Comparison of ENCODE assay signal across 1 cellular context in the genomic region with DNA sequence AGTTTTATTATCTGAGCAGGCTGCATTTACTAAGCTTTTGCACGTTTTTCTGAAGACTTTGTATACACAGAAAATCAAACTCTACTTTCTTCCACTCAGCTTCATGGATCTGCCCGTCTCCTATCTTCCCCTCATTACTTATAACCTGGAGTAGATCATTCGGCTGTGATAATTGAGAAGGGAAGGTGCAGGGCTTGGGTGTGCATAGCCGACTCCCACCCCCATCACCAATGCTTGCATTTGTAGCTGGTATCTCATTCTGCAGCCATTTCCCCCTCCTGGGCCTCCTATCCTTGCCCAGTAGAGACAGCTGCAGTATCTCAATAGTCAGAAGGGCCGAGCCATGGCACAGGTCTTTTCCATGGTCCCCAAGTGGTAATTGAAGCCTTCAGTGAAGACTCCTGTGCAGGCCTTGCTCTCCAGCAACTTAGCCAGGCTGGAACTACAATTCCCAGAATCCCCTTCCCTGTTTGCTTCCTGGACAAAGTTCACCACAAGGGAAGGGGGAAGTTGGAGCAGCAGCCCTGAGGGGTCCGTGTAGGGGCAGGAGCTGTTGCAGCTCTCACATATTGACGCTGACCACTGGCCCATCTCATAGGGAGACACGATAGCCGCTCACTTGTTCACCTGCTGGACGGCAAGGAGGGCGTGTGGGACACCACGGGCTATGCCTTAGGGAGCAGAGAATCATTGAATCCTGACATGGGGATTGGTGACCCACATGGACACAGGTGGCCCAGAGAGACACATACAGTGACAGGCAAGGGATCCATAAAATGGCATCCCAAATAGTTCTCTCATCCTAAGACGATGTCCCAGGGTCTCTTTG.
A peak's percentile ranks its signal among the peaks of the same experiment; 100 is the strongest.
TF ChIP-seq lines count a peak whose summit lies in the region.

No MANE protein-coding gene starts in this region.

TF ChIP-seq in K562, 482 proteins besides CTCF, POLR2A, EP300 and RAD21 (continued from another document and continues in another):
- TF ChIP-seq ZNF57 (CRISPR knock-in tag; IDR thresholded peaks at IDR 0.05) (0 out of 2 replicates have a peak, but pooled peaks have one; percentile 38), ZFX (CRISPR knock-in tag; IDR thresholded peaks at IDR 0.05) (peak; percentile 58; the same call in 1 of the 2 replicates), ESRRA (IDR thresholded peaks at IDR 0.05; ENCODE audit: borderline replicate concordance, low read depth) (peak; percentile 59; the same call in 1 of the 2 replicates), ZNF584 (CRISPR knock-in tag; IDR thresholded peaks at IDR 0.05; ENCODE audit: low read depth) (no peak), ASH1L (IDR thresholded peaks at IDR 0.05; ENCODE audit: borderline replicate concordance, low read depth, partially characterized antibody) (peak; percentile 23), YY1 (IDR thresholded peaks at IDR 0.05; ENCODE audit: borderline replicate concordance in 1 of 3, control insufficient read depth in 1 of 3, extremely low read depth in 1 of 3, insufficient read depth in 3 of 3, insufficient read length in 1 of 3, insufficient replicate concordance in 2 of 3, low read depth in 1 of 3, low read length in 2 of 3) (peak in 1 of 3 experiments; percentile 54), RAD51 (IDR thresholded peaks at IDR 0.05; ENCODE audit: borderline replicate concordance, low read depth) (no peak), TRIM28 (IDR thresholded peaks at IDR 0.05) (no peak), SETDB1 (IDR thresholded peaks at IDR 0.05; ENCODE audit: low read length) (no peak), PHTF2 (CRISPR knock-in tag; IDR thresholded peaks at IDR 0.05) (no peak), RFX5 (IDR thresholded peaks at IDR 0.05; ENCODE audit: low read depth, low read length) (no peak), SIRT6 (IDR thresholded peaks at IDR 0.05; ENCODE audit: low read depth, low read length) (no peak), MTA1 (IDR thresholded peaks at IDR 0.05; ENCODE audit: borderline replicate concordance) (no peak), PTRF (tag; IDR thresholded peaks at IDR 0.05) (no peak), ZNF24 (IDR thresholded peaks at IDR 0.05) (peak; percentile 34; the same call in 1 of the 2 replicates), GATAD2B (IDR thresholded peaks at IDR 0.05; ENCODE audit: borderline replicate concordance) (no peak), HNRNPH1 (optimal IDR thresholded peaks at IDR 0.05; ENCODE audit: low read depth, low read length) (no peak), EP400 (IDR thresholded peaks at IDR 0.05) (no peak), GTF2E2 (tag; IDR thresholded peaks at IDR 0.05) (no peak), MCM7 (IDR thresholded peaks at IDR 0.05) (no peak), PHB (CRISPR knock-in tag; IDR thresholded peaks at IDR 0.05) (no peak), CXXC5 (CRISPR knock-in tag; IDR thresholded peaks at IDR 0.05) (peak; percentile 47), KDM2B (CRISPR knock-in tag; IDR thresholded peaks at IDR 0.05) (no peak), FOXP1 (CRISPR knock-in tag; IDR thresholded peaks at IDR 0.05) (no peak), KDM4B (IDR thresholded peaks at IDR 0.05; ENCODE audit: borderline replicate concordance in 2 of 2, low read depth in 1 of 2) (peak in 1 of 2 experiments; percentile 94; a peak in 2 of 4 replicates), KLF13 (tag; IDR thresholded peaks at IDR 0.05; ENCODE audit: borderline replicate concordance, low read depth) (peak; percentile 73), ARID2 (IDR thresholded peaks at IDR 0.05) (no peak), FOXJ3 (CRISPR knock-in tag; IDR thresholded peaks at IDR 0.05) (no peak), ZNF76 (CRISPR knock-in tag; IDR thresholded peaks at IDR 0.05; ENCODE audit: borderline replicate concordance) (no peak), MBD2 (IDR thresholded peaks at IDR 0.05; ENCODE audit: borderline replicate concordance, low read depth) (peak; percentile 69; the same call in 1 of the 2 replicates), KDM5B (IDR thresholded peaks at IDR 0.05; ENCODE audit: insufficient replicate concordance, low read depth, low read length) (peak; percentile 56), TAL1 (IDR thresholded peaks at IDR 0.05) (no peak), CBX2 (IDR thresholded peaks at IDR 0.05; ENCODE audit: insufficient read depth, low read length, poor library complexity, severe bottlenecking) (no peak), DNMT1 (IDR thresholded peaks at IDR 0.05) (no peak)
- TF ChIP-seq, protein P1, sequence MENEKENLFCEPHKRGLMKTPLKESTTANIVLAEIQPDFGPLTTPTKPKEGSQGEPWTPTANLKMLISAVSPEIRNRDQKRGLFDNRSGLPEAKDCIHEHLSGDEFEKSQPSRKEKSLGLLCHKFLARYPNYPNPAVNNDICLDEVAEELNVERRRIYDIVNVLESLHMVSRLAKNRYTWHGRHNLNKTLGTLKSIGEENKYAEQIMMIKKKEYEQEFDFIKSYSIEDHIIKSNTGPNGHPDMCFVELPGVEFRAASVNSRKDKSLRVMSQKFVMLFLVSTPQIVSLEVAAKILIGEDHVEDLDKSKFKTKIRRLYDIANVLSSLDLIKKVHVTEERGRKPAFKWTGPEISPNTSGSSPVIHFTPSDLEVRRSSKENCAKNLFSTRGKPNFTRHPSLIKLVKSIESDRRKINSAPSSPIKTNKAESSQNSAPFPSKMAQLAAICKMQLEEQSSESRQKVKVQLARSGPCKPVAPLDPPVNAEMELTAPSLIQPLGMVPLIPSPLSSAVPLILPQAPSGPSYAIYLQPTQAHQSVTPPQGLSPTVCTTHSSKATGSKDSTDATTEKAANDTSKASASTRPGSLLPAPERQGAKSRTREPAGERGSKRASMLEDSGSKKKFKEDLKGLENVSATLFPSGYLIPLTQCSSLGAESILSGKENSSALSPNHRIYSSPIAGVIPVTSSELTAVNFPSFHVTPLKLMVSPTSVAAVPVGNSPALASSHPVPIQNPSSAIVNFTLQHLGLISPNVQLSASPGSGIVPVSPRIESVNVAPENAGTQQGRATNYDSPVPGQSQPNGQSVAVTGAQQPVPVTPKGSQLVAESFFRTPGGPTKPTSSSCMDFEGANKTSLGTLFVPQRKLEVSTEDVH (IDR thresholded peaks at IDR 0.05; ENCODE audit: low read depth, partially characterized antibody): peak; percentile 81
- TF ChIP-seq, protein P2, sequence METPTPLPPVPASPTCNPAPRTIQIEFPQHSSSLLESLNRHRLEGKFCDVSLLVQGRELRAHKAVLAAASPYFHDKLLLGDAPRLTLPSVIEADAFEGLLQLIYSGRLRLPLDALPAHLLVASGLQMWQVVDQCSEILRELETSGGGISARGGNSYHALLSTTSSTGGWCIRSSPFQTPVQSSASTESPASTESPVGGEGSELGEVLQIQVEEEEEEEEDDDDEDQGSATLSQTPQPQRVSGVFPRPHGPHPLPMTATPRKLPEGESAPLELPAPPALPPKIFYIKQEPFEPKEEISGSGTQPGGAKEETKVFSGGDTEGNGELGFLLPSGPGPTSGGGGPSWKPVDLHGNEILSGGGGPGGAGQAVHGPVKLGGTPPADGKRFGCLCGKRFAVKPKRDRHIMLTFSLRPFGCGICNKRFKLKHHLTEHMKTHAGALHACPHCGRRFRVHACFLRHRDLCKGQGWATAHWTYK (CRISPR knock-in tag; IDR thresholded peaks at IDR 0.05): peak; percentile 72; the same call in 1 of the 2 replicates
- TF ChIP-seq, protein P3, sequence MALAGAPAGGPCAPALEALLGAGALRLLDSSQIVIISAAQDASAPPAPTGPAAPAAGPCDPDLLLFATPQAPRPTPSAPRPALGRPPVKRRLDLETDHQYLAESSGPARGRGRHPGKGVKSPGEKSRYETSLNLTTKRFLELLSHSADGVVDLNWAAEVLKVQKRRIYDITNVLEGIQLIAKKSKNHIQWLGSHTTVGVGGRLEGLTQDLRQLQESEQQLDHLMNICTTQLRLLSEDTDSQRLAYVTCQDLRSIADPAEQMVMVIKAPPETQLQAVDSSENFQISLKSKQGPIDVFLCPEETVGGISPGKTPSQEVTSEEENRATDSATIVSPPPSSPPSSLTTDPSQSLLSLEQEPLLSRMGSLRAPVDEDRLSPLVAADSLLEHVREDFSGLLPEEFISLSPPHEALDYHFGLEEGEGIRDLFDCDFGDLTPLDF (CRISPR knock-in tag; IDR thresholded peaks at IDR 0.05): no peak
- TF ChIP-seq, protein P4, sequence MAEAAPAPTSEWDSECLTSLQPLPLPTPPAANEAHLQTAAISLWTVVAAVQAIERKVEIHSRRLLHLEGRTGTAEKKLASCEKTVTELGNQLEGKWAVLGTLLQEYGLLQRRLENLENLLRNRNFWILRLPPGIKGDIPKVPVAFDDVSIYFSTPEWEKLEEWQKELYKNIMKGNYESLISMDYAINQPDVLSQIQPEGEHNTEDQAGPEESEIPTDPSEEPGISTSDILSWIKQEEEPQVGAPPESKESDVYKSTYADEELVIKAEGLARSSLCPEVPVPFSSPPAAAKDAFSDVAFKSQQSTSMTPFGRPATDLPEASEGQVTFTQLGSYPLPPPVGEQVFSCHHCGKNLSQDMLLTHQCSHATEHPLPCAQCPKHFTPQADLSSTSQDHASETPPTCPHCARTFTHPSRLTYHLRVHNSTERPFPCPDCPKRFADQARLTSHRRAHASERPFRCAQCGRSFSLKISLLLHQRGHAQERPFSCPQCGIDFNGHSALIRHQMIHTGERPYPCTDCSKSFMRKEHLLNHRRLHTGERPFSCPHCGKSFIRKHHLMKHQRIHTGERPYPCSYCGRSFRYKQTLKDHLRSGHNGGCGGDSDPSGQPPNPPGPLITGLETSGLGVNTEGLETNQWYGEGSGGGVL (CRISPR knock-in tag; IDR thresholded peaks at IDR 0.05): no peak
- TF ChIP-seq, protein P5, sequence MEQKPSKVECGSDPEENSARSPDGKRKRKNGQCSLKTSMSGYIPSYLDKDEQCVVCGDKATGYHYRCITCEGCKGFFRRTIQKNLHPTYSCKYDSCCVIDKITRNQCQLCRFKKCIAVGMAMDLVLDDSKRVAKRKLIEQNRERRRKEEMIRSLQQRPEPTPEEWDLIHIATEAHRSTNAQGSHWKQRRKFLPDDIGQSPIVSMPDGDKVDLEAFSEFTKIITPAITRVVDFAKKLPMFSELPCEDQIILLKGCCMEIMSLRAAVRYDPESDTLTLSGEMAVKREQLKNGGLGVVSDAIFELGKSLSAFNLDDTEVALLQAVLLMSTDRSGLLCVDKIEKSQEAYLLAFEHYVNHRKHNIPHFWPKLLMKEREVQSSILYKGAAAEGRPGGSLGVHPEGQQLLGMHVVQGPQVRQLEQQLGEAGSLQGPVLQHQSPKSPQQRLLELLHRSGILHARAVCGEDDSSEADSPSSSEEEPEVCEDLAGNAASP (IDR thresholded peaks at IDR 0.05): no peak
- TF ChIP-seq, protein P6, sequence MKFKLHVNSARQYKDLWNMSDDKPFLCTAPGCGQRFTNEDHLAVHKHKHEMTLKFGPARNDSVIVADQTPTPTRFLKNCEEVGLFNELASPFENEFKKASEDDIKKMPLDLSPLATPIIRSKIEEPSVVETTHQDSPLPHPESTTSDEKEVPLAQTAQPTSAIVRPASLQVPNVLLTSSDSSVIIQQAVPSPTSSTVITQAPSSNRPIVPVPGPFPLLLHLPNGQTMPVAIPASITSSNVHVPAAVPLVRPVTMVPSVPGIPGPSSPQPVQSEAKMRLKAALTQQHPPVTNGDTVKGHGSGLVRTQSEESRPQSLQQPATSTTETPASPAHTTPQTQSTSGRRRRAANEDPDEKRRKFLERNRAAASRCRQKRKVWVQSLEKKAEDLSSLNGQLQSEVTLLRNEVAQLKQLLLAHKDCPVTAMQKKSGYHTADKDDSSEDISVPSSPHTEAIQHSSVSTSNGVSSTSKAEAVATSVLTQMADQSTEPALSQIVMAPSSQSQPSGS (CRISPR knock-in tag; IDR thresholded peaks at IDR 0.05): no peak
- TF ChIP-seq, protein P7, sequence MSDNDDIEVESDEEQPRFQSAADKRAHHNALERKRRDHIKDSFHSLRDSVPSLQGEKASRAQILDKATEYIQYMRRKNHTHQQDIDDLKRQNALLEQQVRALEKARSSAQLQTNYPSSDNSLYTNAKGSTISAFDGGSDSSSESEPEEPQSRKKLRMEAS (CRISPR knock-in tag; IDR thresholded peaks at IDR 0.05): 0 out of 2 replicates have a peak, but pooled peaks have one; percentile 12
- TF ChIP-seq, protein P8, sequence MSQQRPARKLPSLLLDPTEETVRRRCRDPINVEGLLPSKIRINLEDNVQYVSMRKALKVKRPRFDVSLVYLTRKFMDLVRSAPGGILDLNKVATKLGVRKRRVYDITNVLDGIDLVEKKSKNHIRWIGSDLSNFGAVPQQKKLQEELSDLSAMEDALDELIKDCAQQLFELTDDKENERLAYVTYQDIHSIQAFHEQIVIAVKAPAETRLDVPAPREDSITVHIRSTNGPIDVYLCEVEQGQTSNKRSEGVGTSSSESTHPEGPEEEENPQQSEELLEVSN (IDR thresholded peaks at IDR 0.05; ENCODE audit: borderline replicate concordance in 1 of 2, extremely low read depth in 1 of 2, insufficient read depth in 1 of 2, insufficient read length in 1 of 2, low read depth in 1 of 2, low read length in 1 of 2, poor library complexity in 1 of 2, severe bottlenecking in 1 of 2): no peak
- TF ChIP-seq, protein P9, sequence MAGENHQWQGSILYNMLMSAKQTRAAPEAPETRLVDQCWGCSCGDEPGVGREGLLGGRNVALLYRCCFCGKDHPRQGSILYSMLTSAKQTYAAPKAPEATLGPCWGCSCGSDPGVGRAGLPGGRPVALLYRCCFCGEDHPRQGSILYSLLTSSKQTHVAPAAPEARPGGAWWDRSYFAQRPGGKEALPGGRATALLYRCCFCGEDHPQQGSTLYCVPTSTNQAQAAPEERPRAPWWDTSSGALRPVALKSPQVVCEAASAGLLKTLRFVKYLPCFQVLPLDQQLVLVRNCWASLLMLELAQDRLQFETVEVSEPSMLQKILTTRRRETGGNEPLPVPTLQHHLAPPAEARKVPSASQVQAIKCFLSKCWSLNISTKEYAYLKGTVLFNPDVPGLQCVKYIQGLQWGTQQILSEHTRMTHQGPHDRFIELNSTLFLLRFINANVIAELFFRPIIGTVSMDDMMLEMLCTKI (IDR thresholded peaks at IDR 0.05; ENCODE audit: partially characterized antibody): no peak
- TF ChIP-seq, protein P10, sequence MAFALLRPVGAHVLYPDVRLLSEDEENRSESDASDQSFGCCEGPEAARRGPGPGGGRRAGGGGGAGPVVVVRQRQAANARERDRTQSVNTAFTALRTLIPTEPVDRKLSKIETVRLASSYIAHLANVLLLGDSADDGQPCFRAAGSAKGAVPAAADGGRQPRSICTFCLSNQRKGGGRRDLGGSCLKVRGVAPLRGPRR (CRISPR knock-in tag; IDR thresholded peaks at IDR 0.05): no peak
- TF ChIP-seq, protein P11, sequence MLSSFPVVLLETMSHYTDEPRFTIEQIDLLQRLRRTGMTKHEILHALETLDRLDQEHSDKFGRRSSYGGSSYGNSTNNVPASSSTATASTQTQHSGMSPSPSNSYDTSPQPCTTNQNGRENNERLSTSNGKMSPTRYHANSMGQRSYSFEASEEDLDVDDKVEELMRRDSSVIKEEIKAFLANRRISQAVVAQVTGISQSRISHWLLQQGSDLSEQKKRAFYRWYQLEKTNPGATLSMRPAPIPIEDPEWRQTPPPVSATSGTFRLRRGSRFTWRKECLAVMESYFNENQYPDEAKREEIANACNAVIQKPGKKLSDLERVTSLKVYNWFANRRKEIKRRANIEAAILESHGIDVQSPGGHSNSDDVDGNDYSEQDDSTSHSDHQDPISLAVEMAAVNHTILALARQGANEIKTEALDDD (IDR thresholded peaks at IDR 0.05): no peak
- TF ChIP-seq, protein P12, sequence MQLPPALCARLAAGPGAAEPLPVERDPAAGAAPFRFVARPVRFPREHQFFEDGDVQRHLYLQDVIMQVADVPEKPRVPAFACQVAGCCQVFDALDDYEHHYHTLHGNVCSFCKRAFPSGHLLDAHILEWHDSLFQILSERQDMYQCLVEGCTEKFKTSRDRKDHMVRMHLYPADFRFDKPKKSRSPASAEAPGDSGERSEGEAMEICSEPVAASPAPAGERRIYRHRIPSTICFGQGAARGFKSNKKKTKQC (CRISPR knock-in tag; IDR thresholded peaks at IDR 0.05): no peak
- TF ChIP-seq, protein P13, sequence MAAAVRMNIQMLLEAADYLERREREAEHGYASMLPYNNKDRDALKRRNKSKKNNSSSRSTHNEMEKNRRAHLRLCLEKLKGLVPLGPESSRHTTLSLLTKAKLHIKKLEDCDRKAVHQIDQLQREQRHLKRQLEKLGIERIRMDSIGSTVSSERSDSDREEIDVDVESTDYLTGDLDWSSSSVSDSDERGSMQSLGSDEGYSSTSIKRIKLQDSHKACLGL (CRISPR knock-in tag; IDR thresholded peaks at IDR 0.05; ENCODE audit: borderline replicate concordance, poor library complexity, severe bottlenecking): no peak
